In the genomic region with DNA sequence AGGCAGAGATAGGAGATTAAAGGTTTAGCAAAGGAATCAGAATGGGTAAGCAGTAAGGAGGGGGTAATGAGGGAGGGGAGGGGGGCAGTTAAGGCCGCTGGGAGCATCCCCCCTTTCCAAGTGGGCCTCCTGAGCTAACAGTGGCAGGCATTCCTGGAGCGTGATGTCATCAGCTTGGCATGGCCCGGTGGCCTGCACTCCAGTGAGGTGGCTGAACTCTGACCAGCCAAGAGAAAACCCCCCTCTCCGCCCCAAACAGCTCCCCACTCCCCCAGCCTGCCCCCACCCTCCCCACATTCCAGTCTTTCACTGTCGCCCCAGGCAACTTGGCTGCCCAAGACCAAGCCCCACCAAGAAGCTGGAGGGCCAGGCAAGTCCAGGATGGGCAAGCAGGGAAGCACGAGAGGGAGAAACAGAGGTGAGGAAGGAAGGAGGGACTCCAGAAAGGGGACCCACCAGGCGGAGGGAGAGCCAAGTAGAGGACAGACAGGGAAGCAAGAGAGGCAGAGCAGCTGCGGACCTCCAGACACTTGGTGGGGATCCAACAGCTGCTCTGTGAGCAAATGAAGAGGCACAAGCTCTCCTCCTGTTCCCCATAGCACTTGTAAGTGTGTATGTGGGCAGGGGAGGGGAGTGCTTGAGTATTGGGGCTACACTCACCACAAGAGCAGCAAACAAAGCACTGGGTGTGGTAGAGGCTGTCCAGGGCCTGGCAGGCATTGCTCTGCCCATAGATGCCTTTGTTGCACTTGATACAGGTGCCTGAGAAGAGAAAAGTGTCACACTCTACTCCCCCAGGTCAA, we compare ENCODE assay signal across 1 cellular context.
A peak's percentile ranks its signal among the peaks of the same experiment; 100 is the strongest.
TF ChIP-seq lines count a peak whose summit lies in the region.

No MANE protein-coding gene starts in this region.

TF ChIP-seq in K562, 482 proteins besides CTCF, POLR2A, EP300 and RAD21:
- TF ChIP-seq ZBTB11 (CRISPR knock-in tag; IDR thresholded peaks at IDR 0.05) (no peak), SRSF9 (IDR thresholded peaks at IDR 0.05; ENCODE audit: borderline replicate concordance, low read depth, low read length) (no peak), SETDB1 (IDR thresholded peaks at IDR 0.05; ENCODE audit: low read length) (no peak), NFE2 (IDR thresholded peaks at IDR 0.05; ENCODE audit: low read depth) (no peak), ZNF263 (CRISPR knock-in tag; IDR thresholded peaks at IDR 0.05; ENCODE audit: borderline replicate concordance) (no peak), VEZF1 (CRISPR knock-in tag; IDR thresholded peaks at IDR 0.05) (peak; percentile 54; the same call in 1 of the 2 replicates), TEAD1 (CRISPR knock-in tag; IDR thresholded peaks at IDR 0.05) (0 out of 4 replicates have a peak, but pooled peaks of 1 of the 2 experiments have one; percentile 38), RCOR1 (IDR thresholded peaks at IDR 0.05; ENCODE audit: borderline replicate concordance in 1 of 2, low read depth in 2 of 2, low read length in 2 of 2) (no peak), ARID2 (IDR thresholded peaks at IDR 0.05) (no peak), PRDM10 (IDR thresholded peaks at IDR 0.05; ENCODE audit: partially characterized antibody) (peak; percentile 10), SNRNP70 (optimal IDR thresholded peaks at IDR 0.05; ENCODE audit: low read depth, low read length) (no peak), ZNF695 (CRISPR knock-in tag; IDR thresholded peaks at IDR 0.05) (no peak), ATF3 (IDR thresholded peaks at IDR 0.05) (peak; percentile 64), ATF3 (CRISPR knock-in tag; conservative IDR thresholded peaks at IDR 0.05) (no peak)
- TF ChIP-seq, protein P1, sequence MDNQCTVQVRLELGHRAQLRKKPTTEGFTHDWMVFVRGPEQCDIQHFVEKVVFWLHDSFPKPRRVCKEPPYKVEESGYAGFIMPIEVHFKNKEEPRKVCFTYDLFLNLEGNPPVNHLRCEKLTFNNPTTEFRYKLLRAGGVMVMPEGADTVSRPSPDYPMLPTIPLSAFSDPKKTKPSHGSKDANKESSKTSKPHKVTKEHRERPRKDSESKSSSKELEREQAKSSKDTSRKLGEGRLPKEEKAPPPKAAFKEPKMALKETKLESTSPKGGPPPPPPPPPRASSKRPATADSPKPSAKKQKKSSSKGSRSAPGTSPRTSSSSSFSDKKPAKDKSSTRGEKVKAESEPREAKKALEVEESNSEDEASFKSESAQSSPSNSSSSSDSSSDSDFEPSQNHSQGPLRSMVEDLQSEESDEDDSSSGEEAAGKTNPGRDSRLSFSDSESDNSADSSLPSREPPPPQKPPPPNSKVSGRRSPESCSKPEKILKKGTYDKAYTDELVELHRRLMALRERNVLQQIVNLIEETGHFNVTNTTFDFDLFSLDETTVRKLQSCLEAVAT (IDR thresholded peaks at IDR 0.05): no peak
